Comparison of ENCODE assay signal across 37 cellular contexts in the genomic region with DNA sequence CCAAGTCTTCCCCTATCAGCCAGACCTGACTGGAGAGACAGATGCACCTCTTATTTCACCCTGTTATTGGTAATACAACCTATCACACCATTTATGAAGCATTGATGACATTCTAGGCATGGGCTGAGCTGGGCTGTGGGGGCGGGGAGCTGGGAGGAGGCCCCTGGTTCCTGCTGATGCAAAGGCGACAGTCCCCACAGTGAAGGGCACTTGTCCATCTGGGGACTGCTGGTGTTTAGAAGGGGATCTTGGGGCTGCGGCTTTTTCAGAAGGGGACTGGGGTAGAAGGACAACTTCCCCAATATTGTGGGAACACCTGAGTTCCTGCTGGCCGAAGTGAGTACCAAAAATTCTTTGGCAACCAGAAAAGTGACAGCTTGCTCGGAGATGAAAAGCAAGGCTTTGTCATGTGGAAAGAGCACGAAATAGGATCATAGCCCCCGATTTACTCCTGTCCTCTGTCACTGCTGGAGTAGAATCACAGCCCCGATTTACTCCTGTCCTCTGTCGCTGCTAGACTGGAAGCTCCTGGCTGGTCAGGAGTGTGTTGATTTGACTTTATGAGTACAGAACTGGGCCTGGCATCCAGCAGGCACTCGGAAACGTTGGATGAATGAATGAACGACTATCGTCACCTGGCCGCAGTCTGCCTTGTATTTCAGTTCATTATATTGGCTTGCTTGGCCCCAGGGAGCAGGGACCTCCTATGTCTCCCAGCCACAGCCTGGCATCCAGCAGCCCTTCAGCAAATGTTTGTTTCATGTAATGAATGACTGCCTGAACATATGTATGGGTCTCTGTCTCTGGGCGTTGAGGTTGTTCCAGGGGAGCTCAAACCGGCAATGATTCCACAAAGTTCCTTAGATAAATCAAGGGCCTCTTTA. TPM values are rescaled to one million over a fixed set of nuclear protein-coding genes. Genes with fewer than 3 reads are reported as not detected.
A peak's percentile ranks its signal among the peaks of the same experiment; 100 is the strongest.
DNase-seq lines count a peak whose midpoint lies in the region; ATAC-seq and TF ChIP-seq lines count a peak whose summit lies in the region.
"Had no signal": no experiment of that assay in that cellular context is flagged by ENCODE, and none has a peak within 500 bp of the region (broad histone marks: within the 10 kb centered on the region; RNA-seq: fewer than 3 reads in every experiment).

No MANE protein-coding gene starts in this region.

- no peaks in the 10 kb centered on the region for H3K36me3 Mint-ChIP-seq in activated CD4-positive, alpha-beta memory T cell treated with anti-CD3 and anti-CD28 coated beads for 36 hours
- no peaks in the 10 kb centered on the region for H3K36me3 Mint-ChIP-seq in activated CD4-positive, alpha-beta memory T cell treated with anti-CD3 and anti-CD28 coated beads, Interleukin-2, amount 10 ng/mL, durations not matched to agents 7 days and 5 days (ENCODE audit: low read depth)
- no peaks in the 10 kb centered on the region for H3K36me3 Mint-ChIP-seq in WTC11
- H3K36me3 Mint-ChIP-seq: activated naive CD4-positive, alpha-beta T cell treated with anti-CD3 and anti-CD28 coated beads, Interleukin-2, amount 50 U/mL, for 72 hours; T-cell had no signal

- H3K4me3 ChIP-seq in iPS-18a (ENCODE audit: low read length), result peak overlapping the region; percentile 13
- no peak overlapping the region for H3K4me3 ChIP-seq in sigmoid colon
- no peak overlapping the region for H3K4me3 ChIP-seq in esophagus muscularis mucosa
- H3K4me3 ChIP-seq: breast epithelium, heart left ventricle, lung, MG63, mucosa of descending colon, skin epidermis, thoracic aorta, vagina had no signal

- intact Hi-C loops in activated CD4-positive, alpha-beta memory T cell treated with anti-CD3 and anti-CD28 coated beads for 36 hours (cut with micrococcal nuclease), result no loop called here
- intact Hi-C loops in sigmoid colon (cut with DNase I), result no loop called here
- intact Hi-C loops in esophagus muscularis mucosa (cut with DNase I), result no loop called here

- no peak overlapping the region for H3K9ac ChIP-seq in iPS-18a (ENCODE audit: low read length)
- H3K9ac ChIP-seq: KMS-11 had no signal

- H3K9me3 ChIP-seq in iPS-18a (ENCODE audit: control insufficient read depth, low read depth, low read length), result no peaks in the 10 kb centered on the region
- no peaks in the 10 kb centered on the region for H3K9me3 ChIP-seq in sigmoid colon
- H3K9me3 ChIP-seq in esophagus muscularis mucosa, result no peaks in the 10 kb centered on the region
- H3K9me3 ChIP-seq: breast epithelium, Caco-2, heart left ventricle, MG63, mucosa of descending colon, thoracic aorta, vagina had no signal

- no peaks in the 10 kb centered on the region for H3K9me3 Mint-ChIP-seq in activated CD4-positive, alpha-beta memory T cell treated with anti-CD3 and anti-CD28 coated beads for 36 hours
- H3K9me3 Mint-ChIP-seq in activated CD4-positive, alpha-beta memory T cell treated with anti-CD3 and anti-CD28 coated beads, Interleukin-2, amount 10 ng/mL, durations not matched to agents 7 days and 5 days, result no peaks in the 10 kb centered on the region
- H3K9me3 Mint-ChIP-seq in WTC11, result no peaks in the 10 kb centered on the region
- H3K9me3 Mint-ChIP-seq: activated naive CD4-positive, alpha-beta T cell treated with anti-CD3 and anti-CD28 coated beads, Interleukin-2, amount 50 U/mL, for 72 hours; natural killer cell treated with Interleukin-12 subunit alpha and Interleukin-12 subunit beta and Interleukin-15 and Interleukin-18, amount 100 ng/mL, for 72 hours; stimulated activated naive CD8-positive, alpha-beta T cell treated with anti-CD3 and anti-CD28 coated beads, Interleukin-15, Interleukin-2, amounts not matched to agents 100 ng/mL and 50 ng/mL, for 24 hours; T-cell had no signal

- H3K4me1 ChIP-seq in iPS-18a (ENCODE audit: control insufficient read depth, low read depth, low read length), result peaks cover 44% of the 10 kb centered on the region
- no peaks in the 10 kb centered on the region for H3K4me1 ChIP-seq in sigmoid colon
- H3K4me1 ChIP-seq in esophagus muscularis mucosa, result no peaks in the 10 kb centered on the region
- H3K4me1 ChIP-seq: breast epithelium, Caco-2, vagina had no signal

- peaks cover 4% of the 10 kb centered on the region for H3K27me3 Mint-ChIP-seq in activated CD4-positive, alpha-beta memory T cell treated with anti-CD3 and anti-CD28 coated beads for 36 hours
- H3K27me3 Mint-ChIP-seq in activated CD4-positive, alpha-beta memory T cell treated with anti-CD3 and anti-CD28 coated beads, Interleukin-2, amount 10 ng/mL, durations not matched to agents 7 days and 5 days, result peaks cover 4% of the 10 kb centered on the region
- peaks cover 14% of the 10 kb centered on the region for H3K27me3 Mint-ChIP-seq in WTC11 (ENCODE audit: low read depth)

- H3K36me3 ChIP-seq in iPS-18a (ENCODE audit: control insufficient read depth, low read depth, low read length), result no peaks in the 10 kb centered on the region
- peaks cover 0 to 4% (median 0%) of the 10 kb centered on the region in 4 donors for H3K36me3 ChIP-seq in sigmoid colon
- no peaks in the 10 kb centered on the region for H3K36me3 ChIP-seq in esophagus muscularis mucosa
- H3K36me3 ChIP-seq: breast epithelium, MG63, thoracic aorta, vagina had no signal

- no peak for TF ChIP-seq POLR2A in sigmoid colon (IDR thresholded peaks at IDR 0.05)
- no peak for TF ChIP-seq POLR2A in esophagus muscularis mucosa (IDR thresholded peaks at IDR 0.05; ENCODE audit: low read depth)

- TF ChIP-seq EP300 in sigmoid colon (IDR thresholded peaks at IDR 0.05), result no peak
- no peak for TF ChIP-seq EP300 in esophagus muscularis mucosa (IDR thresholded peaks at IDR 0.05)

- H3K4me1 Mint-ChIP-seq in activated CD4-positive, alpha-beta memory T cell treated with anti-CD3 and anti-CD28 coated beads for 36 hours (ENCODE audit: low read depth), result no peaks in the 10 kb centered on the region
- H3K4me1 Mint-ChIP-seq in activated CD4-positive, alpha-beta memory T cell treated with anti-CD3 and anti-CD28 coated beads, Interleukin-2, amount 10 ng/mL, durations not matched to agents 7 days and 5 days, result no peaks in the 10 kb centered on the region
- H3K4me1 Mint-ChIP-seq in WTC11, result peaks cover 73% of the 10 kb centered on the region

- CTCF ChIA-PET in activated CD4-positive, alpha-beta memory T cell treated with anti-CD3 and anti-CD28 coated beads for 36 hours (lab: Charles Lee), result interaction anchor here (1.1 kb wide), 1 partner anchor 40 kb away, joined by 4 read pairs; no protein-coding TSS in a partner anchor
- CTCF ChIA-PET in activated CD4-positive, alpha-beta memory T cell treated with anti-CD3 and anti-CD28 coated beads, Interleukin-2, amount 10 ng/mL, durations not matched to agents 7 days and 5 days (lab: Charles Lee), result interaction anchor here (1.0 to 1.8 kb wide), 2 partner anchors 26 to 40 kb away, joined by 3 to 4 read pairs; no protein-coding TSS in a partner anchor
- CTCF ChIA-PET in WTC11 (lab: Charles Lee), result interaction anchor here (0.6 to 4.2 kb wide), 6 partner anchors 20 to 1999 kb away, joined by 3 to 38 read pairs (median 5); no protein-coding TSS in a partner anchor

- TF ChIP-seq CTCF in WTC11 (IDR thresholded peaks at IDR 0.05), result no peak
- no peak for TF ChIP-seq CTCF in sigmoid colon (IDR thresholded peaks at IDR 0.05)
- no peak for TF ChIP-seq CTCF in esophagus muscularis mucosa (IDR thresholded peaks at IDR 0.05)

- H3K4me3 Mint-ChIP-seq in activated CD4-positive, alpha-beta memory T cell treated with anti-CD3 and anti-CD28 coated beads for 36 hours, result no peak overlapping the region
- no peak overlapping the region for H3K4me3 Mint-ChIP-seq in activated CD4-positive, alpha-beta memory T cell treated with anti-CD3 and anti-CD28 coated beads, Interleukin-2, amount 10 ng/mL, durations not matched to agents 7 days and 5 days
- H3K4me3 Mint-ChIP-seq in WTC11, result no peak overlapping the region
- H3K4me3 Mint-ChIP-seq: natural killer cell treated with Interleukin-12 subunit alpha and Interleukin-12 subunit beta and Interleukin-15 and Interleukin-18, amount 100 ng/mL, for 72 hours; stimulated activated naive CD8-positive, alpha-beta T cell treated with anti-CD3 and anti-CD28 coated beads, Interleukin-15, Interleukin-2, amounts not matched to agents 100 ng/mL and 50 ng/mL, for 24 hours; T-cell had no signal

- WGBS in sigmoid colon, 2 donors, result 63 to 77% methylated on average over 16 of the region's 16 CpGs
- WGBS in esophagus muscularis mucosa, result 79% methylated on average over 16 of the region's 16 CpGs

- no peak overlapping the region for H3K27ac Mint-ChIP-seq in activated CD4-positive, alpha-beta memory T cell treated with anti-CD3 and anti-CD28 coated beads for 36 hours
- no peak overlapping the region for H3K27ac Mint-ChIP-seq in activated CD4-positive, alpha-beta memory T cell treated with anti-CD3 and anti-CD28 coated beads, Interleukin-2, amount 10 ng/mL, durations not matched to agents 7 days and 5 days
- 0 out of 2 replicates have a peak overlapping the region, but pooled peaks have one; percentile 43 for H3K27ac Mint-ChIP-seq in WTC11
- H3K27ac Mint-ChIP-seq: T-cell had no signal

- ATAC-seq in WTC11 (no peak), GM18858 (IDR thresholded peaks at IDR 0.05; ENCODE audit: unreplicated experiment) (no peak)
- ATAC-seq: activated CD4-positive, CD25-positive, alpha-beta regulatory T cell treated with anti-CD3 and anti-CD28 coated beads, Interleukin-2, amount 50 U/mL, for 24 hours; activated naive CD4-positive, alpha-beta T cell treated with anti-CD3 and anti-CD28 coated beads, Interleukin-2, amount 50 U/mL, for 72 hours; heart left ventricle; mucosa of descending colon; natural killer cell treated with Interleukin-12 subunit alpha and Interleukin-12 subunit beta and Interleukin-15 and Interleukin-18, amount 100 ng/mL, for 72 hours; T-cell had no signal

- DNase-seq in activated CD4-positive, alpha-beta memory T cell treated with anti-CD3 and anti-CD28 coated beads for 36 hours, result peak; percentile 4
- no peak for DNase-seq in activated CD4-positive, alpha-beta memory T cell treated with anti-CD3 and anti-CD28 coated beads, Interleukin-2, amount 10 ng/mL, durations not matched to agents 7 days and 5 days
- DNase-seq in WTC11 (ENCODE audit: low spot score), result no peak
- DNase-seq in sigmoid colon, result peak; percentile 29
- no peak for DNase-seq in esophagus muscularis mucosa (ENCODE audit: extremely low spot score)
- no peak for DNase-seq in foreskin melanocyte
- DNase-seq: activated CD4-positive, alpha-beta T cell treated with anti-CD3 and anti-CD28 coated beads, Interleukin-2, amount 50 U/mL, for 4 hours; activated CD8-positive, alpha-beta memory T cell treated with anti-CD3 and anti-CD28 coated beads, Interleukin-2, amount 50 U/mL, for 4 hours; anterior cingulate cortex; DND-41; effector memory CD4-positive, alpha-beta T cell; erythroblast; heart left ventricle; MG63; mucosa of descending colon; NCI-H1105 treated with DMSO at 0.1 percent for 48 hours; NCI-H2029 treated with DMSO at 0.1 percent for 48 hours; NCI-H524; T-cell had no signal

- H3K27ac ChIP-seq in iPS-18a (ENCODE audit: low read length), result no peak overlapping the region
- no peak overlapping the region for H3K27ac ChIP-seq in sigmoid colon
- no peak overlapping the region for H3K27ac ChIP-seq in esophagus muscularis mucosa (replicated peaks in 1 of 4)
- H3K27ac ChIP-seq: breast epithelium, C4-2B, heart left ventricle, KMS-11, skin epidermis, thoracic aorta, vagina had no signal

- POLR2A ChIA-PET in activated CD4-positive, alpha-beta memory T cell treated with anti-CD3 and anti-CD28 coated beads for 36 hours (lab: Charles Lee), result no interaction called here
- POLR2A ChIA-PET in activated CD4-positive, alpha-beta memory T cell treated with anti-CD3 and anti-CD28 coated beads, Interleukin-2, amount 10 ng/mL, durations not matched to agents 7 days and 5 days (lab: Charles Lee), result no interaction called here
- POLR2A ChIA-PET in WTC11 (lab: Charles Lee), result no interaction called here

- H3K27me3 ChIP-seq in iPS-18a (ENCODE audit: control insufficient read depth, insufficient read depth, low read length), result peaks cover 16% of the 10 kb centered on the region
- H3K27me3 ChIP-seq in sigmoid colon, result peaks cover 0 to 15% (median 0%) of the 10 kb centered on the region in 3 donors
- H3K27me3 ChIP-seq in esophagus muscularis mucosa, result peaks cover 0 to 31% (median 0%) of the 10 kb centered on the region in 4 donors
- H3K27me3 ChIP-seq: breast epithelium, MG63, vagina had no signal

RNA-seq across cellular contexts. Expression of a gene that starts 16.5 kb away (rescaled TPM):
- total RNA-seq in activated CD4-positive, alpha-beta memory T cell treated with anti-CD3 and anti-CD28 coated beads for 36 hours, result not detected
- total RNA-seq in activated CD4-positive, alpha-beta memory T cell treated with anti-CD3 and anti-CD28 coated beads, Interleukin-2, amount 10 ng/mL, durations not matched to agents 7 days and 5 days, result not detected
- total RNA-seq in WTC11 (2021) (0.13 to 0.30 TPM (median 0.25 TPM) in 3 replicates), sigmoid colon (not detected), esophagus muscularis mucosa (not detected)
- under 1 TPM in 1 of 3 donors, not detected in 2; 0.03 TPM for polyA plus RNA-seq in sigmoid colon
- total RNA-seq: A172; activated naive CD4-positive, alpha-beta T cell treated with anti-CD3 and anti-CD28 coated beads, Interleukin-2, amount 50 U/mL, for 72 hours; breast epithelium; Caco-2; fibroblast of villous mesenchyme; heart left ventricle; lung; mucosa of descending colon; osteocyte; renal cortical epithelial cell; T-cell; thoracic aorta; vagina had no signal
- polyA plus RNA-seq: heart left ventricle had no signal

RNA-seq across cellular contexts. Expression of a gene that starts 22.1 kb away (rescaled TPM):
- total RNA-seq in activated CD4-positive, alpha-beta memory T cell treated with anti-CD3 and anti-CD28 coated beads for 36 hours, result 10 to 100 TPM; 30.9 to 32.4 TPM
- 10 to 100 TPM; 47.5 to 51.1 TPM for total RNA-seq in activated CD4-positive, alpha-beta memory T cell treated with anti-CD3 and anti-CD28 coated beads, Interleukin-2, amount 10 ng/mL, durations not matched to agents 7 days and 5 days
- total RNA-seq in WTC11 (2021), result 21.3 to 26.0 TPM (median 22.1 TPM) in 3 replicates
- 10 to 100 TPM; 14.1 to 20.2 (median 17.6) TPM for total RNA-seq in sigmoid colon
- polyA plus RNA-seq in sigmoid colon, result 10 to 100 TPM in 1 of 3 donors, 1 to 10 TPM in 2; 6.6 to 12.4 (median 9.0) TPM
- 10 to 100 TPM; 16.6 to 20.0 (median 19.2) TPM for total RNA-seq in esophagus muscularis mucosa

Comparison
In these comparisons a context has a peak if more than half of its experiments do, and no peak if none do; other contexts are left out.
1. DNase-seq: peak in activated CD4-positive, alpha-beta memory T cell treated with anti-CD3 and anti-CD28 coated beads for 36 hours (single experiment) and sigmoid colon (single experiment); none in activated CD4-positive, alpha-beta memory T cell treated with anti-CD3 and anti-CD28 coated beads, Interleukin-2, amount 10 ng/mL, durations not matched to agents 7 days and 5 days (single experiment), WTC11 (single experiment), esophagus muscularis mucosa (single experiment) and foreskin melanocyte (single experiment).